Comparison of ENCODE assay signal across 22 cellular contexts in genomic region chr20:35988910-35989463, GRCh38.
"Had no signal": no experiment of that assay in that cellular context is flagged by ENCODE, and none has a peak within 500 bp of the region (broad histone marks: within the 10 kb centered on the region; RNA-seq: fewer than 3 reads in every experiment).

No MANE protein-coding gene starts in this region.

- DNase-seq: activated B cell treated with CpG ODN at 0.5 μM for 24 hours; activated CD4-positive, alpha-beta T cell treated with anti-CD3 and anti-CD28 coated beads for 36 hours; activated CD4-positive, alpha-beta T cell treated with anti-CD3 and anti-CD28 coated beads, Interleukin-2, amount 50 U/mL, for 4 hours; activated CD8-positive, alpha-beta memory T cell treated with anti-CD3 and anti-CD28 coated beads for 24 hours; activated CD8-positive, alpha-beta memory T cell treated with anti-CD3 and anti-CD28 coated beads, Interleukin-2, amount 50 U/mL, for 48 hours; activated naive CD4-positive, alpha-beta T cell treated with Interleukin-2 at 50 U/mL for 16 hours; activated naive CD8-positive, alpha-beta T cell treated with anti-CD3 and anti-CD28 coated beads, Interleukin-2, amount 10 ng/mL, durations not matched to agents 7 days and 5 days; activated T-cell treated with anti-CD3 and anti-CD28 coated beads, Interleukin-2, amount 50 U/mL, for 4 hours; amygdala; cortex of kidney; effector CD4-positive, alpha-beta T cell; erythroblast; gastrocnemius medialis; hippocampal formation; left colon; mucosa of descending colon; nucleus accumbens; stimulated activated CD4-positive, alpha-beta T cell treated with anti-CD3 and anti-CD28 coated beads, Interleukin-15, amount 100 ng/mL, for 24 hours; stomach; T-helper 9 cell had no signal

- ATAC-seq: activated CD4-positive, alpha-beta T cell treated with anti-CD3 and anti-CD28 coated beads for 36 hours; activated T-cell treated with anti-CD3 and anti-CD28 coated beads, Interleukin-2, amount 50 U/mL, for 4 hours; gastrocnemius medialis; left colon; mucosa of descending colon; sciatic nerve; stimulated activated memory B cell treated with anti-CD40 and anti-IgM and Interleukin-4, amounts not matched to agents 10 μg/mL and 1 μg/mL and 100 μg/mL, for 72 hours had no signal
